ENCODE assay signal across 14 cellular contexts in the genomic region with DNA sequence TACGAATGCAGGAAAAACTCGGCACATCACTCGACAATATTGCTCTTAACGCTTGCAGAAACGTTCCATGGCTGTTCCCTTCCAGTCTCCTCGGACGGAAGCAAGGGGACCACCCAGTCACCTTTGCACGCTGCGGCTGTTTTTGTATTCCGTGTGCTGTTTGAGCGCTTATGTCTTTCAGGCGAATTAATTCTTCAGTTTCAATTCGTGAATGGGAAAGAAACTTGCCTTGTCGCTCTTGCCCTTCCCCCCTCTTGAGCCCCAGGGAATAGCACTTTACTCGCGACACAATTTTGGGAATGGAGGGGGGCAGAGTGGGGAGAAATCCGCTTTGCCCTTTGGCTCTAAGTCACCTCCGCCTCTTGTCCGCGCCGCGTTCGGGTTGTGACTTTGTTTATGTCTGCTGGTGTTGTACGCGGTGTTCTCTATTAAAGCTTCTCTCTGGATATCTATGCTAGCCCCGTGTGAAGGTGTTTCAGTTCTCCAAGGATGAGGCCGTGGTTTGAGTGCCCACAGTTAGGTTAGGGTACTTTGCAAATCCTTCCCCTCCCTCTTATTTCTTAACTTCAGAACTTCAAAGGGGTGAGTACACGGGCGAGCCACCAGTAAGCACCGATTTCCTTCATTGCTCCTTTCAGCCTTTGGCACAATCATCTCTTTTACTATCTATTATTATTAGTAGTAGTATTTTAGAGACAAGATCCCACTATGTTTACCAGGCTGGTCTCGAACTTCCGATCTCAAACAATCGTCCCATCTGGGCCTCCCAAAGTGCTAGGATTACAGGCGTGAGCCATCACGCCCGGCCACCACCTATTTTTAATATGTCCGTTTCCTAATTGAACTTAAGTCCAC. TPM values are rescaled to one million over a fixed set of nuclear protein-coding genes. Genes with fewer than 3 reads are reported as not detected.
A peak's percentile ranks its signal among the peaks of the same experiment; 100 is the strongest.
DNase-seq lines count a peak whose midpoint lies in the region; ATAC-seq and TF ChIP-seq lines count a peak whose summit lies in the region.
"Had no signal": no experiment of that assay in that cellular context is flagged by ENCODE, and none has a peak within 500 bp of the region (broad histone marks: within the 10 kb centered on the region; RNA-seq: fewer than 3 reads in every experiment).

No MANE protein-coding gene starts in this region.

- H3K9me3 ChIP-seq in BLaER1 (peaks cover 68% of the 10 kb centered on the region), liver (ENCODE audit: control insufficient read depth in 4 of 4, low read length in 3 of 4) (peaks cover 0 to 3% (median 0%) of the 10 kb centered on the region in 4 donors), lower lobe of right lung (no peaks in the 10 kb centered on the region)
- no peaks in the 10 kb centered on the region for H3K9me3 ChIP-seq in CD8-positive, alpha-beta memory T cell (ENCODE audit: low read length)

- peak overlapping the region in 1 of 8 donors; percentile 41 for H3K27ac Mint-ChIP-seq in CD8-positive, alpha-beta memory T cell
- H3K27ac Mint-ChIP-seq in activated naive CD8-positive, alpha-beta T cell treated with anti-CD3 and anti-CD28 coated beads for 36 hours, result peak overlapping the region; percentile 11

- H3K36me3 Mint-ChIP-seq in CD8-positive, alpha-beta memory T cell, result no peaks in the 10 kb centered on the region
- peaks cover 2% of the 10 kb centered on the region for H3K36me3 Mint-ChIP-seq in activated naive CD8-positive, alpha-beta T cell treated with anti-CD3 and anti-CD28 coated beads for 36 hours

- no peaks in the 10 kb centered on the region for H3K4me1 ChIP-seq in BLaER1
- no peaks in the 10 kb centered on the region for H3K4me1 ChIP-seq in CD8-positive, alpha-beta memory T cell (ENCODE audit: insufficient read depth, low read length)
- peaks cover 11 to 32% (median 21%) of the 10 kb centered on the region in 4 donors for H3K4me1 ChIP-seq in liver (ENCODE audit: control insufficient read depth in 4 of 4, insufficient read depth in 4 of 4, low read length in 3 of 4)
- H3K4me1 ChIP-seq in lower lobe of right lung, result peaks cover 24% of the 10 kb centered on the region

- H4K20me1 ChIP-seq in BLaER1, result no peaks in the 10 kb centered on the region

- peaks cover 48 to 74% of the 10 kb centered on the region in 2 donors for H3K27me3 Mint-ChIP-seq in CD8-positive, alpha-beta memory T cell
- H3K27me3 Mint-ChIP-seq in activated naive CD8-positive, alpha-beta T cell treated with anti-CD3 and anti-CD28 coated beads for 36 hours, result peaks cover 92% of the 10 kb centered on the region

- intact Hi-C loops in lower lobe of right lung (cut with DNase I), result no loop called here

- no peak overlapping the region for H3K4me2 ChIP-seq in BLaER1

- 8% methylated on average over 37 of the region's 37 CpGs for WGBS in liver

- no peaks in the 10 kb centered on the region for H3K36me3 ChIP-seq in BLaER1
- no peaks in the 10 kb centered on the region for H3K36me3 ChIP-seq in CD8-positive, alpha-beta memory T cell (ENCODE audit: insufficient read depth, low read length)
- H3K36me3 ChIP-seq in liver (ENCODE audit: control insufficient read depth in 4 of 4, insufficient read depth in 3 of 4, low read depth in 1 of 4, low read length in 3 of 4), result no peaks in the 10 kb centered on the region
- H3K36me3 ChIP-seq in lower lobe of right lung, result no peaks in the 10 kb centered on the region
- H3K36me3 ChIP-seq: cardiac muscle cell had no signal

- CTCF ChIA-PET in CD8-positive, alpha-beta memory T cell (lab: Charles Lee), result no interaction called here

- H3K9ac ChIP-seq in BLaER1 (no peak overlapping the region), liver (ENCODE audit: low read depth in 1 of 2, low read length in 2 of 2) (no peak overlapping the region)

- no peak for TF ChIP-seq CTCF in liver (IDR thresholded peaks at IDR 0.05; ENCODE audit: low read depth, low read length, missing input control)
- no peak for TF ChIP-seq CTCF in lower lobe of right lung (IDR thresholded peaks at IDR 0.05)

- H3K27ac ChIP-seq in BLaER1, result no peak overlapping the region
- H3K27ac ChIP-seq in CD8-positive, alpha-beta memory T cell (ENCODE audit: low read depth, low read length), result no peak overlapping the region
- H3K27ac ChIP-seq in liver (ENCODE audit: low read depth in 1 of 2, low read length in 2 of 2), result no peak overlapping the region
- H3K27ac ChIP-seq in lower lobe of right lung, result no peak overlapping the region
- H3K27ac ChIP-seq: cardiac muscle cell had no signal

- H3K4me3 Mint-ChIP-seq in CD8-positive, alpha-beta memory T cell, result peak overlapping the region in 6 of 7 donors; percentile 40 to 71 (median 59)
- H3K4me3 Mint-ChIP-seq in activated naive CD8-positive, alpha-beta T cell treated with anti-CD3 and anti-CD28 coated beads for 36 hours, result peak overlapping the region; percentile 32

- H3K4me1 Mint-ChIP-seq in CD8-positive, alpha-beta memory T cell, result peaks cover 20 to 37% (median 25%) of the 10 kb centered on the region in 3 donors
- peaks cover 32% of the 10 kb centered on the region for H3K4me1 Mint-ChIP-seq in activated naive CD8-positive, alpha-beta T cell treated with anti-CD3 and anti-CD28 coated beads for 36 hours

- H3K9me3 Mint-ChIP-seq in CD8-positive, alpha-beta memory T cell, result peaks cover 0 to 3% (median 2%) of the 10 kb centered on the region in 5 donors
- no peaks in the 10 kb centered on the region for H3K9me3 Mint-ChIP-seq in activated naive CD8-positive, alpha-beta T cell treated with anti-CD3 and anti-CD28 coated beads for 36 hours

- POLR2A ChIA-PET in CD8-positive, alpha-beta memory T cell (lab: Charles Lee), result no interaction called here

- no peak for TF ChIP-seq RAD21 in liver (IDR thresholded peaks at IDR 0.05)

- DNase-seq in CD8-positive, alpha-beta memory T cell, result no peak
- no peak for DNase-seq in activated naive CD8-positive, alpha-beta T cell treated with anti-CD3 and anti-CD28 coated beads for 36 hours
- DNase-seq in lower lobe of right lung (no peak), AML-193 (lab: John Stamatoyannopoulos, UW) (no peak)
- DNase-seq: COR-L47, NCI-H345, T1000 had no signal

- H3K27me3 ChIP-seq in BLaER1 (peaks cover 71% of the 10 kb centered on the region), liver (ENCODE audit: control insufficient read depth in 4 of 4, insufficient read depth in 4 of 4, low read length in 3 of 4) (peaks cover 9 to 25% (median 10%) of the 10 kb centered on the region in 4 donors), lower lobe of right lung (ENCODE audit: low read depth) (peaks cover 81% of the 10 kb centered on the region)
- H3K27me3 ChIP-seq in CD8-positive, alpha-beta memory T cell (ENCODE audit: insufficient read depth, low read length, poor library complexity, severe bottlenecking), result peaks cover 40% of the 10 kb centered on the region

- H3K4me3 ChIP-seq in BLaER1 (peak overlapping the region; percentile 0; the same call in 1 of the 2 replicates), liver (ENCODE audit: low read depth in 1 of 3, low read length in 3 of 3) (peak overlapping the region in 2 of 3 donors; percentile 4 to 12), lower lobe of right lung (no peak overlapping the region)
- no peak overlapping the region for H3K4me3 ChIP-seq in CD8-positive, alpha-beta memory T cell (ENCODE audit: low read length)
- H3K4me3 ChIP-seq: cardiac muscle cell had no signal

- ATAC-seq in HG02884 (IDR thresholded peaks at IDR 0.05; ENCODE audit: unreplicated experiment) (no peak), GM21786 (IDR thresholded peaks at IDR 0.05; ENCODE audit: unreplicated experiment) (no peak), lower lobe of right lung (no peak)
- ATAC-seq: esophagus mucosa, Panc1 had no signal

TF ChIP-seq in liver, 16 proteins besides CTCF, POLR2A, EP300 and RAD21:
- no peak for TF ChIP-seq HNF4G (IDR thresholded peaks at IDR 0.05)

RNA-seq across cellular contexts. Expression of a gene that starts 2.7 kb away (rescaled TPM):
- not detected for total RNA-seq in CD8-positive, alpha-beta memory T cell
- not detected for polyA plus RNA-seq in CD8-positive, alpha-beta memory T cell
- not detected for total RNA-seq in activated naive CD8-positive, alpha-beta T cell treated with anti-CD3 and anti-CD28 coated beads for 36 hours
- total RNA-seq in liver, result not detected
- not detected for polyA plus RNA-seq in liver
- not detected for total RNA-seq in lower lobe of right lung
- total RNA-seq: cardiac muscle cell, esophagus mucosa had no signal
- polyA plus RNA-seq: cardiac muscle cell had no signal

Comparison
In these comparisons a context has a peak if more than half of its experiments do, and no peak if none do; other contexts are left out.
1. H3K4me3 ChIP-seq: peak in BLaER1 (single experiment) and liver (2 of 3); none in CD8-positive, alpha-beta memory T cell (single experiment) and lower lobe of right lung (single experiment).